In the genomic region with DNA sequence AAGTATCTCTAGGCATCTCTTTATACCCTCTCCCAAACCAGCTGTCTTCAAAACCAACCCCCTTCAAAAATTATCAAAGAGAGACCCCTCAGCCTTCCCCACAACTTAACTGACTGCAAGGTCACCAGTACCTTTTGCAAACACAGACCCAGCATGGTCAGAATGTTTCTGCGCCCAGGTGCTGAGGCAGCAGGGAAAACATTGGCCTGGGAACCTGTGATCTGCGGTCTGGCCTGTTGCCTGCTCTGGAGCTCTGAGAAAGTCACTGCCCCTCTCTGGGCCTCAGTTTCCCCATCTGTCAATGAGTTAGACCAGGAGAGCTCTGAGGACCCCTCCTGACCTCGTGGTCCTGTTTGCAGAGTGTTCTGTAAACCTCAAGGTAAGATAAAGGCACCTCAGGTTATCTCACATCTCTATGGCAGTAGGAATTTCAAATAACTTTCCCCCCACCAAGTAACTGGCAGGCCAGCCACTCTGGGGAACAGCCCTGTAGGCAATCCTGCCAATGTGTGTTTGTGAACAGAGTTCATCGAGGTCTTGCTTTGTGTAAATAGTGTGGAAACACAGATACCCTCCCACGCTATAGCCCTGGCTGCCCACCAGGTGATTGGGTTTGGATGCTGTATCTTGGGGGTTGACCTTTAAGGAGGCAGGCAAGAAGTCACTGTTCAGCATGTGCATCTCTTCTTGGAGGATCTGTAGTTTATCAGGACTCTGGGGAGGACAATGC, we compare ENCODE assay signal across 17 cellular contexts. TPM values are rescaled to one million over a fixed set of nuclear protein-coding genes. Genes with fewer than 3 reads are reported as not detected.
DNase-seq lines count a peak whose midpoint lies in the region; ATAC-seq and TF ChIP-seq lines count a peak whose summit lies in the region.
"Had no signal": no experiment of that assay in that cellular context is flagged by ENCODE, and none has a peak within 500 bp of the region (broad histone marks: within the 10 kb centered on the region; RNA-seq: fewer than 3 reads in every experiment).

No MANE protein-coding gene starts in this region.

- no peaks in the 10 kb centered on the region for H3K36me3 Mint-ChIP-seq in stimulated activated effector memory CD8-positive, alpha-beta T cell treated with anti-CD3 and anti-CD28 coated beads, Interleukin-12 subunit alpha, Interleukin-12 subunit beta, amount 100 ng/mL, for 72 hours
- H3K36me3 Mint-ChIP-seq: CD4-positive, CD25-positive, alpha-beta regulatory T cell had no signal

- no peak for TF ChIP-seq CTCF in C4-2B (conservative IDR thresholded peaks at IDR 0.05)
- TF ChIP-seq CTCF in LNCaP clone FGC (IDR thresholded peaks at IDR 0.05; ENCODE audit: control insufficient read depth, extremely low read depth, insufficient read depth): no peak

- H2BK120ac ChIP-seq in mesenchymal stem cell (ENCODE audit: low read depth, low read length): no peak overlapping the region

- H2AFZ ChIP-seq in mesenchymal stem cell (ENCODE audit: low read depth, low read length): no peak overlapping the region
- H2AFZ ChIP-seq: GM23248, PC-9 had no signal

- peaks cover 17% of the 10 kb centered on the region for H3K4me1 ChIP-seq in mesenchymal stem cell (ENCODE audit: control insufficient read depth, insufficient read depth, low read depth, low read length)

- no peak overlapping the region for H2BK5ac ChIP-seq in mesenchymal stem cell (ENCODE audit: low read depth, low read length, poor library complexity, severe bottlenecking)

- no peak overlapping the region for H3K4me2 ChIP-seq in mesenchymal stem cell (ENCODE audit: low read length, poor library complexity, severe bottlenecking)
- H3K4me2 ChIP-seq: PC-9 had no signal

- no peak overlapping the region for H4K91ac ChIP-seq in mesenchymal stem cell (ENCODE audit: low read length)

- no peaks in the 10 kb centered on the region for H3K9me3 ChIP-seq in mesenchymal stem cell (ENCODE audit: control insufficient read depth, low read length)

- H3K4me3 ChIP-seq in LNCaP clone FGC (ENCODE audit: low read depth, low read length): no peak overlapping the region
- H3K4me3 ChIP-seq in mesenchymal stem cell (ENCODE audit: insufficient read depth in 1 of 2, low read depth in 1 of 2, low read length in 2 of 2): no peak overlapping the region
- H3K4me3 ChIP-seq: GM23248, PC-9 had no signal

- no peak overlapping the region for H3K9ac ChIP-seq in mesenchymal stem cell (ENCODE audit: low read length)
- H3K9ac ChIP-seq: GM23248 had no signal

- H3K4me1 Mint-ChIP-seq in stimulated activated effector memory CD8-positive, alpha-beta T cell treated with anti-CD3 and anti-CD28 coated beads, Interleukin-12 subunit alpha, Interleukin-12 subunit beta, amount 100 ng/mL, for 72 hours: peaks cover 10% of the 10 kb centered on the region

- 95% methylated on average over 5 of the region's 5 CpGs for WGBS in mesenchymal stem cell

- H2BK12ac ChIP-seq in mesenchymal stem cell (ENCODE audit: low read length in 2 of 2): peak overlapping the region; percentile 28 to 45

- H3K14ac ChIP-seq in mesenchymal stem cell (ENCODE audit: low read length in 2 of 2): no peak overlapping the region

- no peak for ATAC-seq in stimulated activated effector memory CD8-positive, alpha-beta T cell treated with anti-CD3 and anti-CD28 coated beads, Interleukin-12 subunit alpha, Interleukin-12 subunit beta, amount 100 ng/mL, for 72 hours
- ATAC-seq in GM18511 (IDR thresholded peaks at IDR 0.05; ENCODE audit: unreplicated experiment): no peak
- ATAC-seq in GM18870 (IDR thresholded peaks at IDR 0.05; ENCODE audit: unreplicated experiment): no peak
- ATAC-seq: HCT116 had no signal

- H3K4ac ChIP-seq in mesenchymal stem cell (ENCODE audit: low read depth in 1 of 2, low read length in 2 of 2): no peak overlapping the region

- H2BK15ac ChIP-seq in mesenchymal stem cell (ENCODE audit: low read depth, poor library complexity, severe bottlenecking): no peak overlapping the region

- H3K27ac Mint-ChIP-seq in stimulated activated effector memory CD8-positive, alpha-beta T cell treated with anti-CD3 and anti-CD28 coated beads, Interleukin-12 subunit alpha, Interleukin-12 subunit beta, amount 100 ng/mL, for 72 hours: peak overlapping the region; percentile 4

- no peaks in the 10 kb centered on the region for H3K79me1 ChIP-seq in mesenchymal stem cell (replicated peaks; ENCODE audit: low read length, poor library complexity, severe bottlenecking)

- H3K27me3 ChIP-seq in mesenchymal stem cell (ENCODE audit: control insufficient read depth in 1 of 2, insufficient read depth in 1 of 2, low read length in 2 of 2): peaks cover 0 to 3% of the 10 kb centered on the region in 2 experiments

- H4K8ac ChIP-seq in mesenchymal stem cell (ENCODE audit: low read length): no peak overlapping the region

- no peak overlapping the region for H3K23ac ChIP-seq in mesenchymal stem cell (ENCODE audit: low read length in 2 of 2)

- peak; percentile 30 for DNase-seq in LNCaP clone FGC (ENCODE audit: low read depth)
- no peak for DNase-seq in mesenchymal stem cell
- DNase-seq in stimulated activated effector memory CD8-positive, alpha-beta T cell treated with anti-CD3 and anti-CD28 coated beads, Interleukin-12 subunit alpha, Interleukin-12 subunit beta, amount 100 ng/mL, for 72 hours (ENCODE audit: low spot score in 2 of 2): no peak
- no peak for DNase-seq in COR-L47 (lab: John Stamatoyannopoulos, UW)
- DNase-seq: Calu3; CD4-positive, CD25-positive, alpha-beta regulatory T cell; DMS53; GM23248; KG1; NCI-H1048; NCI-H146; NCI-H510A treated with DMSO at 0.1 percent for 48 hours; PC-9 had no signal

- no peak overlapping the region for H3K4me3 Mint-ChIP-seq in stimulated activated effector memory CD8-positive, alpha-beta T cell treated with anti-CD3 and anti-CD28 coated beads, Interleukin-12 subunit alpha, Interleukin-12 subunit beta, amount 100 ng/mL, for 72 hours
- H3K4me3 Mint-ChIP-seq: CD4-positive, CD25-positive, alpha-beta regulatory T cell had no signal

- peak overlapping the region in 1 of 2 experiments; percentile 37 for H3K18ac ChIP-seq in mesenchymal stem cell (ENCODE audit: low read depth in 1 of 2, low read length in 2 of 2)

- no peak overlapping the region for H2AK5ac ChIP-seq in mesenchymal stem cell (ENCODE audit: low read length, severe bottlenecking)

- peak overlapping the region; percentile 92 for H3K27ac ChIP-seq in C4-2B
- H3K27ac ChIP-seq in mesenchymal stem cell (ENCODE audit: low read length, poor library complexity, severe bottlenecking): no peak overlapping the region
- H3K27ac ChIP-seq: GM23248, PC-9 had no signal

- peaks cover 0 to 3% of the 10 kb centered on the region in 2 experiments for H3K36me3 ChIP-seq in mesenchymal stem cell (ENCODE audit: control insufficient read depth in 1 of 2, insufficient read depth in 2 of 2, low read depth in 1 of 2, low read length in 2 of 2)

- H3K9me3 Mint-ChIP-seq in stimulated activated effector memory CD8-positive, alpha-beta T cell treated with anti-CD3 and anti-CD28 coated beads, Interleukin-12 subunit alpha, Interleukin-12 subunit beta, amount 100 ng/mL, for 72 hours: no peaks in the 10 kb centered on the region

RNA-seq across cellular contexts. Expression of gene SMAD6, which starts 50.0 kb away (rescaled TPM):
- 5.5 TPM for polyA plus RNA-seq in mesenchymal stem cell (2013, experiment 1 of 2)
- 5.6 TPM for polyA plus RNA-seq in mesenchymal stem cell (2013, experiment 2 of 2)
- polyA plus RNA-seq: CD4-positive, CD25-positive, alpha-beta regulatory T cell had no signal
